ENCODE assay signal across 8 cellular contexts in the genomic region with DNA sequence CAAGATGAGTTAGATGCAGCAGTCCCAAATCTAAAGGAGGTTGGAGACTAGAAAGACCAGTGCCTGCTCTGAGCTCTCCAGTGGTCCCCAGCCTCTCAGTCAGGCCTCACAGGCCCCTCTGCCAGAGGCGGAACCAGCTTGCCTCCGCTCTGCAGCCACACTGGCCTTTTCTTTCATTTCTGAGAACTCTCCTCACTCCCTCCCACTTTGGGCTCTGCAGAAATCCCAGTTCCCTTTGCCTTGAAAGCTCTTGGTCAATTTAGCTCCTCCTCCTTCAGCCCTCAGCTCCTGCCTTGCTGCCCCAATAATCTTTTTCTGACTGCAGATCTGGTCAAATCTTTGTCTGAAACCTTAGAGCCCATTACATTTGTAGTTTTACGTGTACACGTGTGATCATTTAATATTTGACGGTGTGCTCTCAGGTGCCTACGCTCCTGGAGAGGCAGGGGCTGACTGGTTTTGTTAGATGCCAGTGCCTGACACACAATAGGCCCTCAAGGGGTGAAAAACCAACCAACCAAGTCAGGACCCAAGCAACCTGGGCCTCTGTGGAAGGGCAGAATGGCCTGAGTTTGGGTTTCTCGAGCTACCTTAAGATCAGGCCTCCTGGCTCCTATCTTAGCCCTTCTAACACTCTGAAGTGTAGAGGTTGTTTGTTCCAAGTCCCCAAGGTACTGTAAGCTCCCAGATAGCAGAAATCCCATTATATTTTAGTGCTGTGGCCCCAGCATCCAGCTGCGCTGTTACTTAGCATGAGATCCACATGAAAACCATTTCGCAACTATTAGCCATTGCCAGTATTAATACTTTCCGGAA. TPM values are rescaled to one million over a fixed set of nuclear protein-coding genes. Genes with fewer than 3 reads are reported as not detected.
A peak's percentile ranks its signal among the peaks of the same experiment; 100 is the strongest.
DNase-seq lines count a peak whose midpoint lies in the region; ATAC-seq, FAIRE-seq and TF ChIP-seq lines count a peak whose summit lies in the region.

No MANE protein-coding gene starts in this region.

- H3K36me3 ChIP-seq in K562 (ENCODE audit: control insufficient read depth, insufficient read depth, low read length) (peaks cover 21% of the 10 kb centered on the region), small intestine (ENCODE audit: control insufficient read depth in 2 of 2, insufficient read depth in 2 of 2, low read length in 2 of 2) (no peaks in the 10 kb centered on the region)

- 4% methylated on average over 10 of the region's 10 CpGs for WGBS in K562 (ENCODE audit: insufficient coverage, low coverage, missing lambda C conversion rate)
- WGBS in small intestine, 3 donors = 18 to 55% (median 35%) methylated on average over 10 of the region's 10 CpGs

- peak overlapping the region; percentile 90 for H2AFZ ChIP-seq in K562 (ENCODE audit: low read depth, low read length)

- peak overlapping the region; percentile 85 to 87 for H3K9ac ChIP-seq in K562 (ENCODE audit: insufficient read depth in 1 of 2, low read depth in 2 of 2, low read length in 2 of 2)

- H3K4me1 ChIP-seq in K562 (replicated peaks in 1 of 2; ENCODE audit: control insufficient read depth in 2 of 2, insufficient read depth in 2 of 2, low read length in 2 of 2) (peaks cover 17 to 18% of the 10 kb centered on the region in 2 experiments; a peak in 4 of 5 replicates), small intestine (ENCODE audit: control insufficient read depth in 2 of 2, insufficient read depth in 1 of 2, low read depth in 1 of 2, low read length in 1 of 2) (peaks cover 4 to 6% of the 10 kb centered on the region in 2 donors)

- intact Hi-C loops in K562 (cut with micrococcal nuclease) = loop anchor here (1.0 to 5.0 kb wide), 2 partner anchors 60 to 279 kb away; no protein-coding TSS in a partner anchor

- no peaks in the 10 kb centered on the region for H3K9me1 ChIP-seq in K562 (ENCODE audit: control insufficient read depth, insufficient read depth, low read length)

- H4K20me1 ChIP-seq in K562 (replicated peaks; ENCODE audit: control insufficient read depth, insufficient read depth, low read length) = peaks cover 33% of the 10 kb centered on the region

- ATAC-seq in K562 (peak; percentile 60), GM18870 (IDR thresholded peaks at IDR 0.05; ENCODE audit: unreplicated experiment) (no peak)

- FAIRE-seq in K562 (lab: Jason Lieb, UNC) = peak; percentile 86
- FAIRE-seq in small intestine (lab: Jason Lieb, UNC) = no peak

- H3K4me2 ChIP-seq in K562 (ENCODE audit: insufficient read depth, low read length) = peak overlapping the region; percentile 100

- BruUV-seq in K562 (replicated peaks; lab: Mats Ljungman, UMichigan) = no TSS peak

- peaks cover 89% of the 10 kb centered on the region for H3K79me2 ChIP-seq in K562 (ENCODE audit: control insufficient read depth, insufficient read depth, low read length)

- CTCF ChIA-PET in K562 (lab: Yijun Ruan, JAX; ENCODE audit: low intra/inter-chr PET ratio) = no interaction called here

- DNase-seq in C1 segment of cervical spinal cord (lab: John Stamatoyannopoulos, UW) (peak in 12 of 14 donors; percentile 12 to 58 (median 34)), KBM-7 (peak; percentile 66), K562 (ENCODE audit: extremely low read depth in 1 of 4, low spot score in 3 of 4) (peak in 2 of 4 experiments; percentile 59 to 90), iPS-NIHi7 (ENCODE audit: extremely low spot score) (peak; percentile 47), small intestine (peak; percentile 43)
- no peak for DNase-seq in stimulated activated naive CD4-positive, alpha-beta T cell treated with Interleukin-2 at 50 U/mL for 16 hours (lab: John Stamatoyannopoulos, UW)
- DNase-seq in activated CD8-positive, alpha-beta memory T cell treated with anti-CD3 and anti-CD28 coated beads, Interleukin-2, amount 50 U/mL, for 4 hours = no peak

- H3K4me3 ChIP-seq in K562 = peak overlapping the region; percentile 97
- peak overlapping the region; percentile 0 to 48 for H3K4me3 ChIP-seq in small intestine (ENCODE audit: low read depth in 1 of 2, low read length in 2 of 2)

- POLR2A ChIA-PET in K562 (lab: Yijun Ruan, JAX) = interaction anchor here (0.6 to 2.1 kb wide), 16 partner anchors 7 to 1232 kb away, joined by 3 to 17 read pairs (median 3); a partner anchor contains a TSS

- peak; percentile 67 for TF ChIP-seq POLR2A in K562 (conservative IDR thresholded peaks at IDR 0.05)

- TF ChIP-seq EP300 in K562 (IDR thresholded peaks at IDR 0.05; ENCODE audit: low read length) = peak; percentile 22; the same call in 1 of the 2 replicates

- in situ Hi-C loops in KBM-7 (cut with MboI; ENCODE audit: low pct_unique_long_range_greater_than_20kb, low sequenced_read_pairs) = loop anchor here (25.0 kb wide), 1 partner anchor 364 kb away; no protein-coding TSS in a partner anchor
- in situ Hi-C loops in K562 (cut with MboI) = no loop called here

- H3K27ac ChIP-seq in K562 (ENCODE audit: extremely low read depth, low read depth, low read length) (peak overlapping the region; percentile 84), small intestine (ENCODE audit: low read depth in 1 of 2, low read length in 1 of 2) (peak overlapping the region; percentile 27 to 83)

- peak; percentile 12 to 13; a peak in 1 of 4 replicates for TF ChIP-seq RAD21 in K562 (CRISPR knock-in tag; conservative IDR thresholded peaks at IDR 0.05 in 1 of 2, IDR thresholded peaks at IDR 0.05 in 1 of 2)

- no peak for TF ChIP-seq CTCF in K562 (IDR thresholded peaks at IDR 0.05 in 2 of 3, conservative IDR thresholded peaks at IDR 0.05 in 1 of 3; ENCODE audit: insufficient read depth in 2 of 3, low read depth in 1 of 3, low read length in 3 of 3)

- H3K27me3 ChIP-seq in K562 (ENCODE audit: control insufficient read depth in 2 of 2, insufficient read depth in 2 of 2, low read length in 2 of 2) = no peaks in the 10 kb centered on the region
- H3K27me3 ChIP-seq in small intestine (ENCODE audit: control insufficient read depth in 2 of 2, insufficient read depth in 2 of 2, low read length in 2 of 2) = no peaks in the 10 kb centered on the region

- no peaks in the 10 kb centered on the region for H3K9me3 ChIP-seq in K562 (replicated peaks; ENCODE audit: control insufficient read depth, insufficient read depth, low read depth, low read length)
- no peaks in the 10 kb centered on the region for H3K9me3 ChIP-seq in small intestine (ENCODE audit: control insufficient read depth, low read depth)

TF ChIP-seq in K562, 482 proteins besides CTCF, POLR2A, EP300 and RAD21 (continues in another document):
- TF ChIP-seq NFATC3 (IDR thresholded peaks at IDR 0.05) = no peak
- no peak for TF ChIP-seq BHLHE40 (IDR thresholded peaks at IDR 0.05; ENCODE audit: low read length)
- TF ChIP-seq KLF16 (IDR thresholded peaks at IDR 0.05) = no peak
- no peak for TF ChIP-seq HIVEP1 (CRISPR knock-in tag; IDR thresholded peaks at IDR 0.05)
- no peak for TF ChIP-seq MBD2 (IDR thresholded peaks at IDR 0.05; ENCODE audit: borderline replicate concordance, low read depth)
- TF ChIP-seq ETV5 (CRISPR knock-in tag; IDR thresholded peaks at IDR 0.05; ENCODE audit: low read depth) = peak; percentile 26; the same call in 1 of the 2 replicates
- TF ChIP-seq ZNF778 (CRISPR knock-in tag; IDR thresholded peaks at IDR 0.05) = no peak
- TF ChIP-seq CSDE1 (IDR thresholded peaks at IDR 0.05) = peak in 1 of 2 experiments; percentile 32; a peak in 1 of 4 replicates
- no peak for TF ChIP-seq ZNF133 (CRISPR knock-in tag; IDR thresholded peaks at IDR 0.05)
- peak; percentile 36; the same call in 1 of the 2 replicates for TF ChIP-seq JUND (IDR thresholded peaks at IDR 0.05; ENCODE audit: borderline replicate concordance, low read depth, low read length)
- TF ChIP-seq JUND (tag; IDR thresholded peaks at IDR 0.05; ENCODE audit: borderline replicate concordance, low read depth, low read length) = peak; percentile 33; the same call in 1 of the 3 replicates
- TF ChIP-seq, protein P1, sequence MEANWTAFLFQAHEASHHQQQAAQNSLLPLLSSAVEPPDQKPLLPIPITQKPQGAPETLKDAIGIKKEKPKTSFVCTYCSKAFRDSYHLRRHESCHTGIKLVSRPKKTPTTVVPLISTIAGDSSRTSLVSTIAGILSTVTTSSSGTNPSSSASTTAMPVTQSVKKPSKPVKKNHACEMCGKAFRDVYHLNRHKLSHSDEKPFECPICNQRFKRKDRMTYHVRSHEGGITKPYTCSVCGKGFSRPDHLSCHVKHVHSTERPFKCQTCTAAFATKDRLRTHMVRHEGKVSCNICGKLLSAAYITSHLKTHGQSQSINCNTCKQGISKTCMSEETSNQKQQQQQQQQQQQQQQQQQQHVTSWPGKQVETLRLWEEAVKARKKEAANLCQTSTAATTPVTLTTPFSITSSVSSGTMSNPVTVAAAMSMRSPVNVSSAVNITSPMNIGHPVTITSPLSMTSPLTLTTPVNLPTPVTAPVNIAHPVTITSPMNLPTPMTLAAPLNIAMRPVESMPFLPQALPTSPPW (CRISPR knock-in tag; IDR thresholded peaks at IDR 0.05) = peak; percentile 35; the same call in 1 of the 2 replicates
- no peak for TF ChIP-seq HSF4 (CRISPR knock-in tag; IDR thresholded peaks at IDR 0.05; ENCODE audit: borderline replicate concordance)
- peak; percentile 66 for TF ChIP-seq RBFOX2 (IDR thresholded peaks at IDR 0.05; ENCODE audit: low read depth, low read length)
- TF ChIP-seq TAF1 (IDR thresholded peaks at IDR 0.05; ENCODE audit: control insufficient read depth, extremely low read depth, insufficient read depth, low read length, severe bottlenecking) = peak; percentile 51
- TF ChIP-seq ERF (CRISPR knock-in tag; IDR thresholded peaks at IDR 0.05) = 0 out of 2 replicates have a peak, but pooled peaks have one; percentile 49

RNA-seq across cellular contexts. Expression of a gene that starts 1.1 kb away (rescaled TPM):
- total RNA-seq in K562 (2011; cell fraction: chromatin; rRNA removed; ENCODE audit: low replicate concordance) = 29.5 and 81.9 TPM in 2 replicates
- 29.0 and 33.4 TPM in 2 replicates for total RNA-seq in K562 (2011; cell fraction: nucleolus; rRNA removed)
- total RNA-seq in K562 (2011; cell fraction: nucleoplasm; rRNA removed) = 63.9 and 138 TPM in 2 replicates
- total RNA-seq in K562 (2014; rRNA removed) (87.5 and 102 TPM in 2 replicates), K562 (2014; rRNA removed; fragmentation: Illumina TruSeq; extraction: Trizol) (158 and 187 TPM in 2 replicates), K562 (2015; rRNA removed; fragmentation: Illumina TruSeq; extraction: Trizol) (87.4 and 99.2 TPM in 2 replicates), K562 (2021) (132 and 147 TPM in 2 replicates)
- polyA plus RNA-seq in K562 (2011; rRNA removed) (112 and 164 TPM in 2 replicates), K562 (2014; fragmentation: Illumina TruSeq; extraction: Trizol) (116 and 128 TPM in 2 replicates), K562 (2014; fragmentation: Nextera tagmentation; extraction: Ambion mirVana) (10 to 100 TPM; 38.1 to 60.2 TPM), K562 (2014; rRNA removed) (84.6 and 94.2 TPM in 2 replicates), small intestine (10 to 100 TPM; 15.9 to 26.0 (median 18.9) TPM)
- polyA plus RNA-seq in K562 (2011; cell fraction: cytosol; rRNA removed) = 57.9 and 68.4 TPM in 2 replicates
- polyA plus RNA-seq in K562 (2011; cell fraction: nucleus; rRNA removed) = 14.0 and 27.3 TPM in 2 replicates
- 64.5 and 88.2 TPM in 2 replicates for polyA plus RNA-seq in K562 (2012)
- polyA minus RNA-seq in K562 (2011; rRNA and poly(A)+ RNA removed) = 147 and 162 TPM in 2 replicates
- 62.3 and 75.6 TPM in 2 replicates for polyA minus RNA-seq in K562 (2011; cell fraction: cytosol; rRNA and poly(A)+ RNA removed)
- polyA minus RNA-seq in K562 (2011; cell fraction: nucleus; rRNA and poly(A)+ RNA removed) = 27.5 and 37.5 TPM in 2 replicates

Comparison
In these comparisons a context has a peak if more than half of its experiments do, and no peak if none do; other contexts are left out.
1. DNase-seq: peak in C1 segment of cervical spinal cord (12 of 14), KBM-7 (single experiment), iPS-NIHi7 (single experiment) and small intestine (single experiment); none in stimulated activated naive CD4-positive, alpha-beta T cell treated with Interleukin-2 at 50 U/mL for 16 hours (single experiment) and activated CD8-positive, alpha-beta memory T cell treated with anti-CD3 and anti-CD28 coated beads, Interleukin-2, amount 50 U/mL, for 4 hours (single experiment).